Comparison of ENCODE assay signal across 11 cellular contexts in genomic region chr2:121527009-121527682, GRCh38. TPM values are rescaled to one million over a fixed set of nuclear protein-coding genes. Genes with fewer than 3 reads are reported as not detected.
A peak's percentile ranks its signal among the peaks of the same experiment; 100 is the strongest.
DNase-seq lines count a peak whose midpoint lies in the region; ATAC-seq and TF ChIP-seq lines count a peak whose summit lies in the region.
"Had no signal": no experiment of that assay in that cellular context is flagged by ENCODE, and none has a peak within 500 bp of the region (broad histone marks: within the 10 kb centered on the region; RNA-seq: fewer than 3 reads in every experiment).

No MANE protein-coding gene starts in this region.

- CTCF ChIA-PET in IMR-90 (lab: Yijun Ruan, JAX), result no interaction called here
- CTCF ChIA-PET in RWPE1 (lab: Yijun Ruan, JAX), result no interaction called here

- no CpG with 5 or more reads among the region's 3 CpGs for WGBS in IMR-90 (ENCODE audit: extremely low coverage in 2 of 2, insufficient read length in 1 of 2), 2 experiments

- no peak for TF ChIP-seq RAD21 in IMR-90 (IDR thresholded peaks at IDR 0.05; ENCODE audit: low read length)

- no peak overlapping the region for H3K23ac ChIP-seq in IMR-90 (ENCODE audit: low read depth, low read length)

- H4K8ac ChIP-seq in IMR-90 (ENCODE audit: low read depth in 2 of 2, low read length in 2 of 2), result no peak overlapping the region

- peaks cover 16% of the 10 kb centered on the region for H4K20me1 ChIP-seq in IMR-90 (ENCODE audit: insufficient read depth, low read length)

- H2BK120ac ChIP-seq in IMR-90 (ENCODE audit: low read depth, low read length), result no peak overlapping the region

- H3K79me1 ChIP-seq in IMR-90 (ENCODE audit: low read depth in 1 of 2, low read length in 2 of 2), result peaks cover 32 to 55% of the 10 kb centered on the region in 2 experiments

- H3K27me3 ChIP-seq in IMR-90 (ENCODE audit: control insufficient read depth, insufficient read depth, low read length), result no peaks in the 10 kb centered on the region

- no peak overlapping the region for H4K5ac ChIP-seq in IMR-90 (ENCODE audit: low read depth, low read length)

- DNase-seq in IMR-90 (peak; percentile 29), RWPE1 (ENCODE audit: low spot score) (peak; percentile 34), fibroblast of mammary gland (ENCODE audit: low read depth) (peak; percentile 17), AG08395 (ENCODE audit: low spot score) (no peak), anterior cingulate cortex (lab: John Stamatoyannopoulos, UW) (no peak)
- DNase-seq in stimulated activated CD4-positive, alpha-beta T cell treated with anti-CD3 and anti-CD28 coated beads, Interleukin-15, amount 100 ng/mL, for 48 hours (ENCODE audit: low read depth in 2 of 2), result peak; percentile 54 to 62
- DNase-seq: Caco-2, MM.1S, NCI-H226 had no signal

- ATAC-seq in IMR-90 (ENCODE audit: low read depth) (no peak), HG03025 (IDR thresholded peaks at IDR 0.05; ENCODE audit: low FRiP score, unreplicated experiment) (no peak)

- H3K4me2 ChIP-seq in IMR-90 (ENCODE audit: low read depth, low read length), result no peak overlapping the region

- H2AK9ac ChIP-seq in IMR-90 (replicated peaks; ENCODE audit: low read depth, low read length, poor library complexity), result no peak overlapping the region

- H3K56ac ChIP-seq in IMR-90 (ENCODE audit: extremely low read depth, insufficient read depth, low read length), result no peak overlapping the region

- TF ChIP-seq POLR2A in IMR-90 (IDR thresholded peaks at IDR 0.05; ENCODE audit: low read depth, low read length), result no peak

- H2AK5ac ChIP-seq in IMR-90 (ENCODE audit: low read depth, low read length), result no peak overlapping the region

- H2BK20ac ChIP-seq in IMR-90 (ENCODE audit: low read depth, low read length), result no peak overlapping the region

- H4K91ac ChIP-seq in IMR-90 (ENCODE audit: insufficient read depth, low read depth, low read length), result no peak overlapping the region

- H3K18ac ChIP-seq in IMR-90 (ENCODE audit: low read depth, low read length), result no peak overlapping the region

- no peaks in the 10 kb centered on the region for H3K9me3 ChIP-seq in IMR-90 (ENCODE audit: control insufficient read depth, insufficient read depth, low read length)
- H3K9me3 ChIP-seq: Caco-2 had no signal

- peaks cover 1% of the 10 kb centered on the region; the same call in 1 of the 2 replicates for H3K4me1 ChIP-seq in IMR-90 (ENCODE audit: control insufficient read depth, insufficient read depth, low read length)

- intact Hi-C loops in IMR-90 (cut with micrococcal nuclease), result no loop called here

- POLR2A ChIA-PET in IMR-90 (lab: Charles Lee; ENCODE audit: unreplicated experiment), result interaction anchor here (0.6 kb wide), 1 partner anchor 118 kb away, joined by 3 read pairs; no protein-coding TSS in a partner anchor
- POLR2A ChIA-PET in RWPE1 (lab: Yijun Ruan, JAX; ENCODE audit: low non-redundant PET), result no interaction called here

- H2AFZ ChIP-seq in IMR-90 (replicated peaks; ENCODE audit: low read length, poor library complexity), result no peak overlapping the region

- H3K14ac ChIP-seq in IMR-90 (replicated peaks; ENCODE audit: low read depth, low read length), result no peak overlapping the region

- no peak overlapping the region for H3K9ac ChIP-seq in IMR-90 (ENCODE audit: low read depth, low read length)

- no peak overlapping the region for H2BK5ac ChIP-seq in IMR-90 (ENCODE audit: low read depth, low read length, poor library complexity, severe bottlenecking)

- no TSS peak for BruUV-seq in IMR-90 (replicated peaks; lab: Mats Ljungman, UMichigan)

- in situ Hi-C loops in IMR-90 (cut with MboI; ENCODE audit: low sequenced_read_pairs), result loop anchor here (10.0 to 25.0 kb wide), 3 partner anchors 72 to 440 kb away; no protein-coding TSS in a partner anchor

- TF ChIP-seq CTCF in IMR-90 (conservative IDR thresholded peaks at IDR 0.05; ENCODE audit: low read depth, low read length) (no peak), RWPE1 (conservative IDR thresholded peaks at IDR 0.05; ENCODE audit: low read depth) (no peak), fibroblast of mammary gland (conservative IDR thresholded peaks at IDR 0.05; ENCODE audit: control insufficient read depth, insufficient read depth, low read depth, low read length) (no peak)

- dilution Hi-C loops in IMR-90 (cut with HindIII; ENCODE audit: low sequenced_read_pairs, unreplicated experiment), result no loop called here

- H3K4me3 ChIP-seq in IMR-90 (ENCODE audit: insufficient read depth, low read depth, low read length) (no peak overlapping the region), fibroblast of mammary gland (ENCODE audit: control insufficient read depth, low read depth, low read length) (no peak overlapping the region)

- H2BK15ac ChIP-seq in IMR-90 (ENCODE audit: low read depth, low read length), result no peak overlapping the region

- H3K9me1 ChIP-seq in IMR-90 (ENCODE audit: insufficient read depth, low read length), result peaks cover 11% of the 10 kb centered on the region

- no peak overlapping the region for H3K4ac ChIP-seq in IMR-90 (ENCODE audit: low read depth, low read length)

- no peak overlapping the region for H3K27ac ChIP-seq in IMR-90 (ENCODE audit: insufficient read depth, low read length)
- H3K27ac ChIP-seq in RWPE1, result no peak overlapping the region

- peaks cover 20% of the 10 kb centered on the region for H3K36me3 ChIP-seq in IMR-90 (ENCODE audit: control insufficient read depth, insufficient read depth, low read length)

TF ChIP-seq in IMR-90, 13 proteins besides CTCF, POLR2A, EP300 and RAD21:
- TF ChIP-seq CEBPB (IDR thresholded peaks at IDR 0.05; ENCODE audit: low read depth, low read length) (no peak), SMC3 (IDR thresholded peaks at IDR 0.05; ENCODE audit: low read depth, low read length) (no peak), NFE2L2 (IDR thresholded peaks at IDR 0.05; ENCODE audit: low read depth, low read length) (no peak), MAFK (IDR thresholded peaks at IDR 0.05; ENCODE audit: low read depth, low read length) (no peak), FOS (IDR thresholded peaks at IDR 0.05; ENCODE audit: low read depth, low read length) (no peak), BHLHE40 (IDR thresholded peaks at IDR 0.05; ENCODE audit: low read depth, low read length) (no peak), USF2 (IDR thresholded peaks at IDR 0.05; ENCODE audit: low read depth, low read length) (no peak), RCOR1 (IDR thresholded peaks at IDR 0.05; ENCODE audit: insufficient replicate concordance, low read length) (no peak)

RNA-seq across cellular contexts. Expression of gene RNU4ATAC, which starts 3.5 kb away (rescaled TPM):
- total RNA-seq in IMR-90 (2012; rRNA removed), result under 0.01 TPM in 2 replicates
- not detected in 2 replicates for polyA plus RNA-seq in IMR-90 (2012; rRNA removed)
- polyA plus RNA-seq in IMR-90 (2012; cell fraction: cytosol; rRNA removed), result not detected in 2 replicates
- not detected in 2 replicates for polyA plus RNA-seq in IMR-90 (2012; cell fraction: nucleus; rRNA removed; ENCODE audit: low replicate concordance)
- total RNA-seq: Caco-2 had no signal
- polyA plus RNA-seq: thymus had no signal

Comparison
In these comparisons a context has a peak if more than half of its experiments do, and no peak if none do; other contexts are left out.
1. DNase-seq: peak in IMR-90 (single experiment), RWPE1 (single experiment), fibroblast of mammary gland (single experiment) and stimulated activated CD4-positive, alpha-beta T cell treated with anti-CD3 and anti-CD28 coated beads, Interleukin-15, amount 100 ng/mL, for 48 hours (2 of 2); none in AG08395 (single experiment) and anterior cingulate cortex (0 of 58).